In the genomic region with DNA sequence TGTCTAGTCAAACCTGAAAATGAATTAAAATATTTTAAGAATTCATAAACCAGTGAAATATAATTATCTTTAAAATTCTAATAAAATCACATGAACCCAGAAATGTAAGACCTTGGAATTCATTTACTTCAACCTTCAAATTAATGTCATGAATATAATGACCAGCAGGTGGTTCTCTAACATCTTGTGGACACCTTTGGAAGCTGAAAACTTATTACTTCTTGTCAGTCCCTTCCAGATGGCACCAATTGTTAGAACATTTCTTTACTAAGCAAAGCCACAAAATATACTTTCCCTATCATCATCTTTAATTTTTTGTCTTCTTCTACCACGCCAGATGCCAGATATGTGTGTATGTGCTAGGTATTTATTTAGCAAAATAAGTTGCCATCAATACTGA, we compare ENCODE assay signal across 10 cellular contexts.
DNase-seq lines count a peak whose midpoint lies in the region; ATAC-seq and TF ChIP-seq lines count a peak whose summit lies in the region.
"Had no signal": no experiment of that assay in that cellular context is flagged by ENCODE, and none has a peak within 500 bp of the region (broad histone marks: within the 10 kb centered on the region; RNA-seq: fewer than 3 reads in every experiment).

No MANE protein-coding gene starts in this region.

- no peaks in the 10 kb centered on the region for H3K36me3 ChIP-seq in body of pancreas (replicated peaks in 1 of 2; ENCODE audit: insufficient read depth in 1 of 2, low read depth in 2 of 2)

- peaks cover 32% of the 10 kb centered on the region for H3K4me1 Mint-ChIP-seq in activated CD4-positive, alpha-beta T cell treated with anti-CD3 and anti-CD28 coated beads, Interleukin-2, amount 10 ng/mL, durations not matched to agents 24 days and 14 days

- H3K27ac ChIP-seq in C4-2B (no peak overlapping the region), body of pancreas (no peak overlapping the region)

- H3K4me1 ChIP-seq in body of pancreas: peaks cover 11% of the 10 kb centered on the region

- TF ChIP-seq CTCF in C4-2B (conservative IDR thresholded peaks at IDR 0.05) (peak; percentile 69), HFF-Myc (IDR thresholded peaks at IDR 0.05; ENCODE audit: low read depth, low read length, missing control alignments) (no peak), body of pancreas (IDR thresholded peaks at IDR 0.05) (peak in 6 of 7 experiments; percentile 22 to 47 (median 40))

- H3K9me3 ChIP-seq in body of pancreas: no peaks in the 10 kb centered on the region
- H3K9me3 ChIP-seq: mucosa of descending colon had no signal

- H3K36me3 Mint-ChIP-seq in activated CD4-positive, alpha-beta T cell treated with anti-CD3 and anti-CD28 coated beads, Interleukin-2, amount 10 ng/mL, durations not matched to agents 24 days and 14 days (ENCODE audit: low read depth): no peaks in the 10 kb centered on the region

- H3K27ac Mint-ChIP-seq in activated CD4-positive, alpha-beta T cell treated with anti-CD3 and anti-CD28 coated beads, Interleukin-2, amount 10 ng/mL, durations not matched to agents 24 days and 14 days: no peak overlapping the region

- intact Hi-C loops in body of pancreas (cut with DNase I): no loop called here
- intact Hi-C loops in activated CD4-positive, alpha-beta T cell treated with anti-CD3 and anti-CD28 coated beads, Interleukin-2, amount 10 ng/mL, durations not matched to agents 24 days and 14 days (cut with micrococcal nuclease): loop anchor here (5.0 kb wide), 1 partner anchor 36 kb away; no protein-coding TSS in a partner anchor

- H3K4me3 ChIP-seq in HFF-Myc (replicated peaks; ENCODE audit: low read depth, low read length) (no peak overlapping the region), body of pancreas (no peak overlapping the region)
- H3K4me3 ChIP-seq: mucosa of descending colon had no signal

- no peak for TF ChIP-seq POLR2A in body of pancreas (IDR thresholded peaks at IDR 0.05)

- peaks cover 10% of the 10 kb centered on the region for H3K27me3 Mint-ChIP-seq in activated CD4-positive, alpha-beta T cell treated with anti-CD3 and anti-CD28 coated beads, Interleukin-2, amount 10 ng/mL, durations not matched to agents 24 days and 14 days

- DNase-seq in HFF-Myc (ENCODE audit: extremely low read depth, low read depth): peak; percentile 4
- DNase-seq in body of pancreas: no peak
- peak; percentile 24 for DNase-seq in medulla oblongata (ENCODE audit: extremely low spot score)
- DNase-seq in NK-92 treated with Interleukin-12 subunit alpha and Interleukin-12 subunit beta, amount 100 ng/mL, for 24 hours (lab: John Stamatoyannopoulos, UW): no peak
- DNase-seq in cortex of kidney (lab: John Stamatoyannopoulos, UW): no peak
- DNase-seq in activated CD4-positive, alpha-beta T cell treated with anti-CD3 and anti-CD28 coated beads, Interleukin-2, amount 10 ng/mL, durations not matched to agents 24 days and 14 days: no peak
- DNase-seq: amygdala, mucosa of descending colon had no signal

- no peaks in the 10 kb centered on the region for H3K27me3 ChIP-seq in body of pancreas

- 36 to 55% methylated on average over 1 of the region's 1 CpG for whole genome bisulfite sequencing in body of pancreas, 2 donors

- no peaks in the 10 kb centered on the region for H3K9me3 Mint-ChIP-seq in activated CD4-positive, alpha-beta T cell treated with anti-CD3 and anti-CD28 coated beads, Interleukin-2, amount 10 ng/mL, durations not matched to agents 24 days and 14 days

- H3K4me3 Mint-ChIP-seq in activated CD4-positive, alpha-beta T cell treated with anti-CD3 and anti-CD28 coated beads, Interleukin-2, amount 10 ng/mL, durations not matched to agents 24 days and 14 days: no peak overlapping the region

- no peak for ATAC-seq in body of pancreas
- ATAC-seq in GM21619 (IDR thresholded peaks at IDR 0.05; ENCODE audit: unreplicated experiment): no peak
- ATAC-seq: mucosa of descending colon had no signal

Comparison
In these comparisons a context has a peak if more than half of its experiments do, and no peak if none do; other contexts are left out.
1. DNase-seq: peak in HFF-Myc (single experiment) and medulla oblongata (single experiment); none in body of pancreas (0 of 4), NK-92 treated with Interleukin-12 subunit alpha and Interleukin-12 subunit beta, amount 100 ng/mL, for 24 hours (single experiment), cortex of kidney (single experiment) and activated CD4-positive, alpha-beta T cell treated with anti-CD3 and anti-CD28 coated beads, Interleukin-2, amount 10 ng/mL, durations not matched to agents 24 days and 14 days (single experiment).